Comparison of ENCODE assay signal across 15 cellular contexts in genomic region chr2:33264766-33265165, GRCh38.
"Had no signal": no experiment of that assay in that cellular context is flagged by ENCODE, and none has a peak within 500 bp of the region (broad histone marks: within the 10 kb centered on the region; RNA-seq: fewer than 3 reads in every experiment).

No MANE protein-coding gene starts in this region.

- H3K4me1 ChIP-seq: SJCRH30 had no signal

- H3K27ac Mint-ChIP-seq: activated naive CD4-positive, alpha-beta T cell treated with anti-CD3 and anti-CD28 coated beads, Interleukin-2, amount 50 U/mL, for 72 hours; stimulated activated effector memory CD8-positive, alpha-beta T cell treated with anti-CD3 and anti-CD28 coated beads, Interleukin-12 subunit alpha, Interleukin-12 subunit beta, amount 100 ng/mL, for 72 hours had no signal

- H3K4me3 ChIP-seq: heart left ventricle, SJCRH30, skin epidermis, upper lobe of right lung had no signal

- H3K27ac ChIP-seq: SJCRH30, upper lobe of right lung had no signal

- H3K36me3 Mint-ChIP-seq: activated naive CD4-positive, alpha-beta T cell treated with anti-CD3 and anti-CD28 coated beads, Interleukin-2, amount 50 U/mL, for 72 hours; stimulated activated effector memory CD8-positive, alpha-beta T cell treated with anti-CD3 and anti-CD28 coated beads, Interleukin-12 subunit alpha, Interleukin-12 subunit beta, amount 100 ng/mL, for 72 hours had no signal

- H3K36me3 ChIP-seq: upper lobe of right lung had no signal

- H3K9me3 ChIP-seq: SJCRH30, upper lobe of right lung had no signal

- H3K27me3 ChIP-seq: heart left ventricle, SJCRH30, upper lobe of right lung had no signal

- H3K4me3 Mint-ChIP-seq: stimulated activated effector memory CD8-positive, alpha-beta T cell treated with anti-CD3 and anti-CD28 coated beads, Interleukin-12 subunit alpha, Interleukin-12 subunit beta, amount 100 ng/mL, for 72 hours had no signal

- H3K9me3 Mint-ChIP-seq: activated naive CD4-positive, alpha-beta T cell treated with anti-CD3 and anti-CD28 coated beads, Interleukin-2, amount 50 U/mL, for 72 hours; stimulated activated effector memory CD8-positive, alpha-beta T cell treated with anti-CD3 and anti-CD28 coated beads, Interleukin-12 subunit alpha, Interleukin-12 subunit beta, amount 100 ng/mL, for 72 hours had no signal

- DNase-seq: activated effector memory CD4-positive, alpha-beta T cell treated with anti-CD3 and anti-CD28 coated beads, Interleukin-2, amount 50 U/mL, for 16 hours; activated T-cell treated with anti-CD3 and anti-CD28 coated beads, Interleukin-2, amount 50 U/mL, for 1 hour; anterior cingulate cortex; dermis blood vessel endothelial cell; erythroblast; foreskin melanocyte; heart left ventricle; kidney; left ventricle myocardium superior; retina; SJCRH30; upper lobe of right lung had no signal
